ENCODE assay signal across 1 cellular context in the genomic region with DNA sequence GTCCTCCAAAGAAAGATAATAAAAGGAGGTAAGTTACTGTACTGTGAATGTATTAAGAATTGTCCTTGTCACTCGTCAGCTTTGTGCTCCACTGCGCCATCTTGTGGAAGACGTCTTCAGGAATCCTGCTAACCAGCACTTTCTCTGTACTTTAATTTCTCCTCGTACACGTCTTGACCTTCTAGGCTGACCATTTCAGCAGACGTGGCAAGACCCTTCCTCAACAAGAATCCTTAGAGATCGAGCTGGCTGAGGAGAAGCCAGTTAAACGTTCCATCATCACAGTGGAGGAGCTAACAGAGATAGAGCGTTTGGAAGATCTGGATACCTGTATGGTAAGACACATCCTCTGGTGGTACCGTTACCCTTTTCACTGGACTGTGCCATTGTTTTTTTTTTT.
TF ChIP-seq lines count a peak whose summit lies in the region.

No MANE protein-coding gene starts in this region.

TF ChIP-seq in HepG2, 621 proteins besides CTCF, POLR2A, EP300 and RAD21 (continued from another document):
- TF ChIP-seq, protein P1, sequence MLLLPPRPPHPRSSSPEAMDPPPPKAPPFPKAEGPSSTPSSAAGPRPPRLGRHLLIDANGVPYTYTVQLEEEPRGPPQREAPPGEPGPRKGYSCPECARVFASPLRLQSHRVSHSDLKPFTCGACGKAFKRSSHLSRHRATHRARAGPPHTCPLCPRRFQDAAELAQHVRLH (CRISPR knock-in tag; IDR thresholded peaks at IDR 0.05; ENCODE audit: borderline replicate concordance, low read depth), result no peak
- TF ChIP-seq, protein P2, sequence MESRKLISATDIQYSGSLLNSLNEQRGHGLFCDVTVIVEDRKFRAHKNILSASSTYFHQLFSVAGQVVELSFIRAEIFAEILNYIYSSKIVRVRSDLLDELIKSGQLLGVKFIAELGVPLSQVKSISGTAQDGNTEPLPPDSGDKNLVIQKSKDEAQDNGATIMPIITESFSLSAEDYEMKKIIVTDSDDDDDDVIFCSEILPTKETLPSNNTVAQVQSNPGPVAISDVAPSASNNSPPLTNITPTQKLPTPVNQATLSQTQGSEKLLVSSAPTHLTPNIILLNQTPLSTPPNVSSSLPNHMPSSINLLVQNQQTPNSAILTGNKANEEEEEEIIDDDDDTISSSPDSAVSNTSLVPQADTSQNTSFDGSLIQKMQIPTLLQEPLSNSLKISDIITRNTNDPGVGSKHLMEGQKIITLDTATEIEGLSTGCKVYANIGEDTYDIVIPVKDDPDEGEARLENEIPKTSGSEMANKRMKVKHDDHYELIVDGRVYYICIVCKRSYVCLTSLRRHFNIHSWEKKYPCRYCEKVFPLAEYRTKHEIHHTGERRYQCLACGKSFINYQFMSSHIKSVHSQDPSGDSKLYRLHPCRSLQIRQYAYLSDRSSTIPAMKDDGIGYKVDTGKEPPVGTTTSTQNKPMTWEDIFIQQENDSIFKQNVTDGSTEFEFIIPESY (CRISPR knock-in tag; IDR thresholded peaks at IDR 0.05), result no peak
- TF ChIP-seq ARHGAP35 (CRISPR knock-in tag; IDR thresholded peaks at IDR 0.05; ENCODE audit: borderline replicate concordance) (no peak), ZNF660 (CRISPR knock-in tag; IDR thresholded peaks at IDR 0.05; ENCODE audit: borderline replicate concordance, low read depth) (no peak), FOXA3 (CRISPR knock-in tag; IDR thresholded peaks at IDR 0.05) (0 out of 2 replicates have a peak, but pooled peaks have one; percentile 9), SMC3 (IDR thresholded peaks at IDR 0.05; ENCODE audit: low read length) (peak; percentile 88; the same call in 1 of the 2 replicates), KDM6A (CRISPR knock-in tag; IDR thresholded peaks at IDR 0.05; ENCODE audit: low read depth) (no peak), TEAD3 (CRISPR knock-in tag; optimal IDR thresholded peaks at IDR 0.05; ENCODE audit: borderline replicate concordance) (peak; percentile 58), TSC22D2 (CRISPR knock-in tag; IDR thresholded peaks at IDR 0.05; ENCODE audit: borderline replicate concordance) (no peak), PAWR (CRISPR knock-in tag; IDR thresholded peaks at IDR 0.05; ENCODE audit: borderline replicate concordance) (no peak), ZNF354B (CRISPR knock-in tag; IDR thresholded peaks at IDR 0.05) (no peak), SP140L (CRISPR knock-in tag; IDR thresholded peaks at IDR 0.05; ENCODE audit: borderline replicate concordance) (no peak), NFKB2 (CRISPR knock-in tag; IDR thresholded peaks at IDR 0.05; ENCODE audit: borderline replicate concordance) (no peak), KLF9 (CRISPR knock-in tag; IDR thresholded peaks at IDR 0.05; ENCODE audit: low read depth) (no peak), MAFF (IDR thresholded peaks at IDR 0.05; ENCODE audit: low read depth, low read length) (0 out of 2 replicates have a peak, but pooled peaks have one; percentile 24), MBD4 (IDR thresholded peaks at IDR 0.05; ENCODE audit: borderline replicate concordance, low read length) (no peak), THAP11 (CRISPR knock-in tag; IDR thresholded peaks at IDR 0.05) (0 out of 2 replicates have a peak, but pooled peaks have one; percentile 14), ZNF136 (CRISPR knock-in tag; IDR thresholded peaks at IDR 0.05; ENCODE audit: low read depth) (peak; percentile 61; the same call in 1 of the 2 replicates), MAFK (conservative IDR thresholded peaks at IDR 0.05 in 1 of 2, IDR thresholded peaks at IDR 0.05 in 1 of 2; ENCODE audit: low read length in 2 of 2) (peak in 1 of 2 experiments; percentile 17; a peak in 1 of 4 replicates)
- TF ChIP-seq, protein P3, sequence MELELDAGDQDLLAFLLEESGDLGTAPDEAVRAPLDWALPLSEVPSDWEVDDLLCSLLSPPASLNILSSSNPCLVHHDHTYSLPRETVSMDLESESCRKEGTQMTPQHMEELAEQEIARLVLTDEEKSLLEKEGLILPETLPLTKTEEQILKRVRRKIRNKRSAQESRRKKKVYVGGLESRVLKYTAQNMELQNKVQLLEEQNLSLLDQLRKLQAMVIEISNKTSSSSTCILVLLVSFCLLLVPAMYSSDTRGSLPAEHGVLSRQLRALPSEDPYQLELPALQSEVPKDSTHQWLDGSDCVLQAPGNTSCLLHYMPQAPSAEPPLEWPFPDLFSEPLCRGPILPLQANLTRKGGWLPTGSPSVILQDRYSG (CRISPR knock-in tag; IDR thresholded peaks at IDR 0.05), result no peak
- TF ChIP-seq, protein P4, sequence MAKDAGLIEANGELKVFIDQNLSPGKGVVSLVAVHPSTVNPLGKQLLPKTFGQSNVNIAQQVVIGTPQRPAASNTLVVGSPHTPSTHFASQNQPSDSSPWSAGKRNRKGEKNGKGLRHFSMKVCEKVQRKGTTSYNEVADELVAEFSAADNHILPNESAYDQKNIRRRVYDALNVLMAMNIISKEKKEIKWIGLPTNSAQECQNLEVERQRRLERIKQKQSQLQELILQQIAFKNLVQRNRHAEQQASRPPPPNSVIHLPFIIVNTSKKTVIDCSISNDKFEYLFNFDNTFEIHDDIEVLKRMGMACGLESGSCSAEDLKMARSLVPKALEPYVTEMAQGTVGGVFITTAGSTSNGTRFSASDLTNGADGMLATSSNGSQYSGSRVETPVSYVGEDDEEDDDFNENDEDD (CRISPR knock-in tag; IDR thresholded peaks at IDR 0.05; ENCODE audit: borderline replicate concordance), result no peak
- TF ChIP-seq, protein P5, sequence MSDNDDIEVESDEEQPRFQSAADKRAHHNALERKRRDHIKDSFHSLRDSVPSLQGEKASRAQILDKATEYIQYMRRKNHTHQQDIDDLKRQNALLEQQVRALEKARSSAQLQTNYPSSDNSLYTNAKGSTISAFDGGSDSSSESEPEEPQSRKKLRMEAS (IDR thresholded peaks at IDR 0.05), result no peak
- TF ChIP-seq, protein P6, sequence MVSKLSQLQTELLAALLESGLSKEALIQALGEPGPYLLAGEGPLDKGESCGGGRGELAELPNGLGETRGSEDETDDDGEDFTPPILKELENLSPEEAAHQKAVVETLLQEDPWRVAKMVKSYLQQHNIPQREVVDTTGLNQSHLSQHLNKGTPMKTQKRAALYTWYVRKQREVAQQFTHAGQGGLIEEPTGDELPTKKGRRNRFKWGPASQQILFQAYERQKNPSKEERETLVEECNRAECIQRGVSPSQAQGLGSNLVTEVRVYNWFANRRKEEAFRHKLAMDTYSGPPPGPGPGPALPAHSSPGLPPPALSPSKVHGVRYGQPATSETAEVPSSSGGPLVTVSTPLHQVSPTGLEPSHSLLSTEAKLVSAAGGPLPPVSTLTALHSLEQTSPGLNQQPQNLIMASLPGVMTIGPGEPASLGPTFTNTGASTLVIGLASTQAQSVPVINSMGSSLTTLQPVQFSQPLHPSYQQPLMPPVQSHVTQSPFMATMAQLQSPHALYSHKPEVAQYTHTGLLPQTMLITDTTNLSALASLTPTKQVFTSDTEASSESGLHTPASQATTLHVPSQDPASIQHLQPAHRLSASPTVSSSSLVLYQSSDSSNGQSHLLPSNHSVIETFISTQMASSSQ (IDR thresholded peaks at IDR 0.05; ENCODE audit: low read depth), result no peak
- TF ChIP-seq, protein P6 (CRISPR knock-in tag; IDR thresholded peaks at IDR 0.05; ENCODE audit: borderline replicate concordance), result no peak
- TF ChIP-seq, protein P7, sequence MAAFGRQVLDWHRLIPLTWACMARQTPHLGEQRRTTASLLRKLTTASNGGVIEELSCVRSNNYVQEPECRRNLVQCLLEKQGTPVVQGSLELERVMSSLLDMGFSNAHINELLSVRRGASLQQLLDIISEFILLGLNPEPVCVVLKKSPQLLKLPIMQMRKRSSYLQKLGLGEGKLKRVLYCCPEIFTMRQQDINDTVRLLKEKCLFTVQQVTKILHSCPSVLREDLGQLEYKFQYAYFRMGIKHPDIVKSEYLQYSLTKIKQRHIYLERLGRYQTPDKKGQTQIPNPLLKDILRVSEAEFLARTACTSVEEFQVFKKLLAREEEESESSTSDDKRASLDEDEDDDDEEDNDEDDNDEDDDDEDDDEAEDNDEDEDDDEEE (CRISPR knock-in tag; IDR thresholded peaks at IDR 0.05), result no peak
- TF ChIP-seq, protein P8, sequence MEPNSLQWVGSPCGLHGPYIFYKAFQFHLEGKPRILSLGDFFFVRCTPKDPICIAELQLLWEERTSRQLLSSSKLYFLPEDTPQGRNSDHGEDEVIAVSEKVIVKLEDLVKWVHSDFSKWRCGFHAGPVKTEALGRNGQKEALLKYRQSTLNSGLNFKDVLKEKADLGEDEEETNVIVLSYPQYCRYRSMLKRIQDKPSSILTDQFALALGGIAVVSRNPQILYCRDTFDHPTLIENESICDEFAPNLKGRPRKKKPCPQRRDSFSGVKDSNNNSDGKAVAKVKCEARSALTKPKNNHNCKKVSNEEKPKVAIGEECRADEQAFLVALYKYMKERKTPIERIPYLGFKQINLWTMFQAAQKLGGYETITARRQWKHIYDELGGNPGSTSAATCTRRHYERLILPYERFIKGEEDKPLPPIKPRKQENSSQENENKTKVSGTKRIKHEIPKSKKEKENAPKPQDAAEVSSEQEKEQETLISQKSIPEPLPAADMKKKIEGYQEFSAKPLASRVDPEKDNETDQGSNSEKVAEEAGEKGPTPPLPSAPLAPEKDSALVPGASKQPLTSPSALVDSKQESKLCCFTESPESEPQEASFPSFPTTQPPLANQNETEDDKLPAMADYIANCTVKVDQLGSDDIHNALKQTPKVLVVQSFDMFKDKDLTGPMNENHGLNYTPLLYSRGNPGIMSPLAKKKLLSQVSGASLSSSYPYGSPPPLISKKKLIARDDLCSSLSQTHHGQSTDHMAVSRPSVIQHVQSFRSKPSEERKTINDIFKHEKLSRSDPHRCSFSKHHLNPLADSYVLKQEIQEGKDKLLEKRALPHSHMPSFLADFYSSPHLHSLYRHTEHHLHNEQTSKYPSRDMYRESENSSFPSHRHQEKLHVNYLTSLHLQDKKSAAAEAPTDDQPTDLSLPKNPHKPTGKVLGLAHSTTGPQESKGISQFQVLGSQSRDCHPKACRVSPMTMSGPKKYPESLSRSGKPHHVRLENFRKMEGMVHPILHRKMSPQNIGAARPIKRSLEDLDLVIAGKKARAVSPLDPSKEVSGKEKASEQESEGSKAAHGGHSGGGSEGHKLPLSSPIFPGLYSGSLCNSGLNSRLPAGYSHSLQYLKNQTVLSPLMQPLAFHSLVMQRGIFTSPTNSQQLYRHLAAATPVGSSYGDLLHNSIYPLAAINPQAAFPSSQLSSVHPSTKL (CRISPR knock-in tag; IDR thresholded peaks at IDR 0.05), result peak; percentile 36; the same call in 1 of the 2 replicates
- TF ChIP-seq, protein P9, sequence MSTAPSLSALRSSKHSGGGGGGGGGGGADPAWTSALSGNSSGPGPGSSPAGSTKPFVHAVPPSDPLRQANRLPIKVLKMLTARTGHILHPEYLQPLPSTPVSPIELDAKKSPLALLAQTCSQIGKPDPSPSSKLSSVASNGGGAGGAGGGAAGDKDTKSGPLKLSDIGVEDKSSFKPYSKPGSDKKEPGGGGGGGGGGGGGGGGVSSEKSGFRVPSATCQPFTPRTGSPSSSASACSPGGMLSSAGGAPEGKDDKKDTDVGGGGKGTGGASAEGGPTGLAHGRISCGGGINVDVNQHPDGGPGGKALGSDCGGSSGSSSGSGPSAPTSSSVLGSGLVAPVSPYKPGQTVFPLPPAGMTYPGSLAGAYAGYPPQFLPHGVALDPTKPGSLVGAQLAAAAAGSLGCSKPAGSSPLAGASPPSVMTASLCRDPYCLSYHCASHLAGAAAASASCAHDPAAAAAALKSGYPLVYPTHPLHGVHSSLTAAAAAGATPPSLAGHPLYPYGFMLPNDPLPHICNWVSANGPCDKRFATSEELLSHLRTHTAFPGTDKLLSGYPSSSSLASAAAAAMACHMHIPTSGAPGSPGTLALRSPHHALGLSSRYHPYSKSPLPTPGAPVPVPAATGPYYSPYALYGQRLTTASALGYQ (CRISPR knock-in tag; IDR thresholded peaks at IDR 0.05), result no peak
